ENCODE assay signal across 1 cellular context in the genomic region with DNA sequence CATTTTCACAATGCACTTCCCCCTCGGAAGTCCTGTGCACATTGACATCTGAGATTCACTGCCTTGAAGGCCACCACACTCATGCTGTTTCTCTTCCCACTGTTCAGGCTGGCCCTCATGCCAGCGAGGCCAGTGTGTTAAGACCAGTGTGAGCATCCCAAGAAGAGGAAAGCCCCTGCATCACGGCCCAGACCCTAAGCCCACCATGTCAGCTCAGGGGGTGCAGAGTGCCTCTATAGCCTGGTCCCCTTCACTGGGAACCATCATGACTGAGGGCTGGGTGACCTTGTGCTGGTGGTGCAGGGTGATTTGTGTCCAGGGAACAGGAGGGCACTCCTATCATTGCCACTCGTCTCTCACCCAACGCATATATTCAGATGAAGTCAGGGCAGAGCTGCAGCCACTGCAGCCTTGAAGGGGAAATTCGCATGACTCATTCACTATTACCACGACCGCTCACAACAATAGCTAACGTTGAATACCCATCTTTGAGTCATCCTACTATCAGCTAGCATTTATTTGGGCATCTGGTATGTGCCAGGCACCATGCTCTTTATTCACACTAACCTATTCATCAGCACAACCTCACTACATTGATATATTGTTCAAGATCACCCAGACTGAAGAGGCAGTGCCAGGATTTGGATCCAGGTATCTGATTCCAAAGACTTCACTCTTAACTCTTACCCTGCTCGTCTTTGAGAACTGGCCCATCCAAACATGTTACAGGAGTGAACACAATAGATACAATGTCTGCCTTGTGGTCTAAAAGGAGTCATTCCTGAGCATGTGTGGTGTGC.
TF ChIP-seq lines count a peak whose summit lies in the region.

No MANE protein-coding gene starts in this region.

TF ChIP-seq in GM23338, 12 proteins besides CTCF, POLR2A, EP300 and RAD21 (continued from another document):
- no peak for TF ChIP-seq ETS1 (IDR thresholded peaks at IDR 0.05)
- no peak for TF ChIP-seq JUNB (IDR thresholded peaks at IDR 0.05; ENCODE audit: unreplicated experiment)
- no peak for TF ChIP-seq ZNF114 (CRISPR knock-in tag; IDR thresholded peaks at IDR 0.05)
- no peak for TF ChIP-seq POLR2AphosphoS5 (IDR thresholded peaks at IDR 0.05; ENCODE audit: low read depth)
- TF ChIP-seq, protein P1, sequence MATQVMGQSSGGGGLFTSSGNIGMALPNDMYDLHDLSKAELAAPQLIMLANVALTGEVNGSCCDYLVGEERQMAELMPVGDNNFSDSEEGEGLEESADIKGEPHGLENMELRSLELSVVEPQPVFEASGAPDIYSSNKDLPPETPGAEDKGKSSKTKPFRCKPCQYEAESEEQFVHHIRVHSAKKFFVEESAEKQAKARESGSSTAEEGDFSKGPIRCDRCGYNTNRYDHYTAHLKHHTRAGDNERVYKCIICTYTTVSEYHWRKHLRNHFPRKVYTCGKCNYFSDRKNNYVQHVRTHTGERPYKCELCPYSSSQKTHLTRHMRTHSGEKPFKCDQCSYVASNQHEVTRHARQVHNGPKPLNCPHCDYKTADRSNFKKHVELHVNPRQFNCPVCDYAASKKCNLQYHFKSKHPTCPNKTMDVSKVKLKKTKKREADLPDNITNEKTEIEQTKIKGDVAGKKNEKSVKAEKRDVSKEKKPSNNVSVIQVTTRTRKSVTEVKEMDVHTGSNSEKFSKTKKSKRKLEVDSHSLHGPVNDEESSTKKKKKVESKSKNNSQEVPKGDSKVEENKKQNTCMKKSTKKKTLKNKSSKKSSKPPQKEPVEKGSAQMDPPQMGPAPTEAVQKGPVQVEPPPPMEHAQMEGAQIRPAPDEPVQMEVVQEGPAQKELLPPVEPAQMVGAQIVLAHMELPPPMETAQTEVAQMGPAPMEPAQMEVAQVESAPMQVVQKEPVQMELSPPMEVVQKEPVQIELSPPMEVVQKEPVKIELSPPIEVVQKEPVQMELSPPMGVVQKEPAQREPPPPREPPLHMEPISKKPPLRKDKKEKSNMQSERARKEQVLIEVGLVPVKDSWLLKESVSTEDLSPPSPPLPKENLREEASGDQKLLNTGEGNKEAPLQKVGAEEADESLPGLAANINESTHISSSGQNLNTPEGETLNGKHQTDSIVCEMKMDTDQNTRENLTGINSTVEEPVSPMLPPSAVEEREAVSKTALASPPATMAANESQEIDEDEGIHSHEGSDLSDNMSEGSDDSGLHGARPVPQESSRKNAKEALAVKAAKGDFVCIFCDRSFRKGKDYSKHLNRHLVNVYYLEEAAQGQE (IDR thresholded peaks at IDR 0.05; ENCODE audit: unreplicated experiment), result no peak
- TF ChIP-seq CREB1 (CRISPR knock-in tag; IDR thresholded peaks at IDR 0.05; ENCODE audit: low read depth), result no peak
- TF ChIP-seq EZH2 (IDR thresholded peaks at IDR 0.05; ENCODE audit: low read depth, unreplicated experiment), result no peak
- TF ChIP-seq, protein P2, sequence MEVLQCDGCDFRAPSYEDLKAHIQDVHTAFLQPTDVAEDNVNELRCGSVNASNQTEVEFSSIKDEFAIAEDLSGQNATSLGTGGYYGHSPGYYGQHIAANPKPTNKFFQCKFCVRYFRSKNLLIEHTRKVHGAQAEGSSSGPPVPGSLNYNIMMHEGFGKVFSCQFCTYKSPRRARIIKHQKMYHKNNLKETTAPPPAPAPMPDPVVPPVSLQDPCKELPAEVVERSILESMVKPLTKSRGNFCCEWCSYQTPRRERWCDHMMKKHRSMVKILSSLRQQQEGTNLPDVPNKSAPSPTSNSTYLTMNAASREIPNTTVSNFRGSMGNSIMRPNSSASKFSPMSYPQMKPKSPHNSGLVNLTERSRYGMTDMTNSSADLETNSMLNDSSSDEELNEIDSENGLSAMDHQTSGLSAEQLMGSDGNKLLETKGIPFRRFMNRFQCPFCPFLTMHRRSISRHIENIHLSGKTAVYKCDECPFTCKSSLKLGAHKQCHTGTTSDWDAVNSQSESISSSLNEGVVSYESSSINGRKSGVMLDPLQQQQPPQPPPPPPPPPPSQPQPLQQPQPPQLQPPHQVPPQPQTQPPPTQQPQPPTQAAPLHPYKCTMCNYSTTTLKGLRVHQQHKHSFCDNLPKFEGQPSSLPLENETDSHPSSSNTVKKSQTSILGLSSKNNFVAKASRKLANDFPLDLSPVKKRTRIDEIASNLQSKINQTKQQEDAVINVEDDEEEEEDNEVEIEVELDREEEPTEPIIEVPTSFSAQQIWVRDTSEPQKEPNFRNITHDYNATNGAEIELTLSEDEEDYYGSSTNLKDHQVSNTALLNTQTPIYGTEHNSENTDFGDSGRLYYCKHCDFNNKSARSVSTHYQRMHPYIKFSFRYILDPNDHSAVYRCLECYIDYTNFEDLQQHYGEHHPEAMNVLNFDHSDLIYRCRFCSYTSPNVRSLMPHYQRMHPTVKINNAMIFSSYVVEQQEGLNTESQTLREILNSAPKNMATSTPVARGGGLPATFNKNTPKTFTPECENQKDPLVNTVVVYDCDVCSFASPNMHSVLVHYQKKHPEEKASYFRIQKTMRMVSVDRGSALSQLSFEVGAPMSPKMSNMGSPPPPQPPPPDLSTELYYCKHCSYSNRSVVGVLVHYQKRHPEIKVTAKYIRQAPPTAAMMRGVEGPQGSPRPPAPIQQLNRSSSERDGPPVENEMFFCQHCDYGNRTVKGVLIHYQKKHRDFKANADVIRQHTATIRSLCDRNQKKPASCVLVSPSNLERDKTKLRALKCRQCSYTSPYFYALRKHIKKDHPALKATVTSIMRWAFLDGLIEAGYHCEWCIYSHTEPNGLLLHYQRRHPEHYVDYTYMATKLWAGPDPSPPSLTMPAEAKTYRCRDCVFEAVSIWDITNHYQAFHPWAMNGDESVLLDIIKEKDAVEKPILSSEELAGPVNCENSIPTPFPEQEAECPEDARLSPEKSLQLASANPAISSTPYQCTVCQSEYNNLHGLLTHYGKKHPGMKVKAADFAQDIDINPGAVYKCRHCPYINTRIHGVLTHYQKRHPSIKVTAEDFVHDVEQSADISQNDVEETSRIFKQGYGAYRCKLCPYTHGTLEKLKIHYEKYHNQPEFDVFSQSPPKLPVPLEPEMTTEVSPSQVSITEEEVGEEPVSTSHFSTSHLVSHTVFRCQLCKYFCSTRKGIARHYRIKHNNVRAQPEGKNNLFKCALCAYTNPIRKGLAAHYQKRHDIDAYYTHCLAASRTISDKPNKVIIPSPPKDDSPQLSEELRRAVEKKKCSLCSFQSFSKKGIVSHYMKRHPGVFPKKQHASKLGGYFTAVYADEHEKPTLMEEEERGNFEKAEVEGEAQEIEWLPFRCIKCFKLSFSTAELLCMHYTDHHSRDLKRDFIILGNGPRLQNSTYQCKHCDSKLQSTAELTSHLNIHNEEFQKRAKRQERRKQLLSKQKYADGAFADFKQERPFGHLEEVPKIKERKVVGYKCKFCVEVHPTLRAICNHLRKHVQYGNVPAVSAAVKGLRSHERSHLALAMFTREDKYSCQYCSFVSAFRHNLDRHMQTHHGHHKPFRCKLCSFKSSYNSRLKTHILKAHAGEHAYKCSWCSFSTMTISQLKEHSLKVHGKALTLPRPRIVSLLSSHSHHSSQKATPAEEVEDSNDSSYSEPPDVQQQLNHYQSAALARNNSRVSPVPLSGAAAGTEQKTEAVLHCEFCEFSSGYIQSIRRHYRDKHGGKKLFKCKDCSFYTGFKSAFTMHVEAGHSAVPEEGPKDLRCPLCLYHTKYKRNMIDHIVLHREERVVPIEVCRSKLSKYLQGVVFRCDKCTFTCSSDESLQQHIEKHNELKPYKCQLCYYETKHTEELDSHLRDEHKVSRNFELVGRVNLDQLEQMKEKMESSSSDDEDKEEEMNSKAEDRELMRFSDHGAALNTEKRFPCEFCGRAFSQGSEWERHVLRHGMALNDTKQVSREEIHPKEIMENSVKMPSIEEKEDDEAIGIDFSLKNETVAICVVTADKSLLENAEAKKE (CRISPR knock-in tag; IDR thresholded peaks at IDR 0.05), result no peak
- TF ChIP-seq STAT1 (IDR thresholded peaks at IDR 0.05; ENCODE audit: unreplicated experiment), result no peak
- no peak for TF ChIP-seq ZNF331 (CRISPR knock-in tag; IDR thresholded peaks at IDR 0.05; ENCODE audit: low read depth)
